In the genomic region with DNA sequence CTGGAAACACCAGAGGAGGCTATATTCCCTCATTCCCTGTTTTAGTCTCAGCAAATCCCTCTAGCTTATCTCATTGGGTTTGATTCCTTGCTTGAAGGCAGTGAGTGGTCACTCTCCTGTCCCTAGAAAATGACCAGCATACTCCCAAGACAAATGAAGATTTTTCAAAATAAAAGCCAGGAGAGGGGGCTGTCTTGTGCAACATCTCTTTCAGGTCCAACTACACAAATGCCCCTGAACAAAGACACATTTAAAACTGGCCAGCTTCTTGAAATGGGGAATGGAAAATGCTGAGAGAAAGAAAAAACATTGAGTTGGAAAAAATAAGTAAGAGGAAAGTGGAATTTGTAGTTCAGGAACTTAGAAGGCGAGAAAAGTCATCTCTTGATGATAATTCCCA, we compare ENCODE assay signal across 8 cellular contexts.
"Had no signal": no experiment of that assay in that cellular context is flagged by ENCODE, and none has a peak within 500 bp of the region (broad histone marks: within the 10 kb centered on the region; RNA-seq: fewer than 3 reads in every experiment).

No MANE protein-coding gene starts in this region.

- ATAC-seq: GM12878 had no signal

- DNase-seq: GDM1, GF-D8 had no signal

- H3K4me3 ChIP-seq: GM12878 had no signal

- FAIRE-seq: G401.6, GM12878, GM12891, GM12892, GM18507, GM19239 had no signal
